Comparison of ENCODE assay signal across 8 cellular contexts in genomic region chr17:8383143-8383974, GRCh38. TPM values are rescaled to one million over a fixed set of nuclear protein-coding genes. Genes with fewer than 3 reads are reported as not detected.
A peak's percentile ranks its signal among the peaks of the same experiment; 100 is the strongest.
DNase-seq lines count a peak whose midpoint lies in the region; ATAC-seq and TF ChIP-seq lines count a peak whose summit lies in the region.

RPL26 (minus strand) TSS chr17:8383193; CDS start chr17:8382310, 883 bp downstream.

- peak within 1 kb of the TSS; percentile 98 for H3K27ac Mint-ChIP-seq in WTC11

- H3K27me3 Mint-ChIP-seq in WTC11 (ENCODE audit: low read depth) = no peaks in the 10 kb centered on the region

- TF ChIP-seq CTCF in WTC11 (IDR thresholded peaks at IDR 0.05) = peak; percentile 95

- peaks cover 48% of the 10 kb centered on the region for H3K4me1 Mint-ChIP-seq in WTC11

- POLR2A ChIA-PET in WTC11 (lab: Charles Lee) = interaction anchor here (0.6 kb wide), 3 partner anchors 45 to 182 kb away, joined by 3 to 5 read pairs (median 3); no protein-coding TSS in a partner anchor

- peak; percentile 87 for ATAC-seq in GM18873 (IDR thresholded peaks at IDR 0.05; ENCODE audit: low FRiP score, unreplicated experiment)
- ATAC-seq in HG03159 (IDR thresholded peaks at IDR 0.05; ENCODE audit: unreplicated experiment) = peak; percentile 81
- ATAC-seq in WTC11 = peak; percentile 91

- DNase-seq in AG08395 (ENCODE audit: low spot score) (peak; percentile 96), NCI-H2227 treated with DMSO at 0.1 percent for 48 hours (lab: John Stamatoyannopoulos, UW) (peak; percentile 93), WTC11 (ENCODE audit: low spot score) (peak; percentile 97), caudate nucleus (lab: John Stamatoyannopoulos, UW) (peak; percentile 61 to 98 (median 93)), iris pigment epithelial cell (ENCODE audit: low read depth) (peak; percentile 96)
- peak; percentile 86 for DNase-seq in stimulated activated CD4-positive, alpha-beta T cell treated with anti-CD3 and anti-CD28 coated beads, Interleukin-12 subunit alpha, Interleukin-12 subunit beta, amount 100 ng/mL, for 4 hours

- H3K9me3 Mint-ChIP-seq in WTC11 = no peaks in the 10 kb centered on the region

- peak within 1 kb of the TSS; percentile 95 for H3K27ac ChIP-seq in caudate nucleus (ENCODE audit: low read depth, low read length)

- peak within 1 kb of the TSS; percentile 98 for H3K4me3 Mint-ChIP-seq in WTC11

- CTCF ChIA-PET in WTC11 (lab: Charles Lee) = interaction anchor here (0.6 to 2.1 kb wide), 30 partner anchors 10 to 583 kb away, joined by 3 to 27 read pairs (median 4); partner anchors contain the start of genes NDEL1, RANGRF and SLC25A35

- H3K36me3 Mint-ChIP-seq in WTC11 = peaks cover 47% of the 10 kb centered on the region

TF ChIP-seq in WTC11, 78 proteins besides CTCF, POLR2A, EP300 and RAD21 (continues in another document):
- TF ChIP-seq FOXP4 (CRISPR knock-in tag; IDR thresholded peaks at IDR 0.05) (peak; percentile 59), NFE2L1 (CRISPR knock-in tag; IDR thresholded peaks at IDR 0.05) (0 out of 2 replicates have a peak, but pooled peaks have one; percentile 44), ZBTB21 (CRISPR knock-in tag; IDR thresholded peaks at IDR 0.05; ENCODE audit: borderline replicate concordance) (0 out of 2 replicates have a peak, but pooled peaks have one; percentile 48), ZNF138 (CRISPR knock-in tag; conservative IDR thresholded peaks at IDR 0.05) (peak; percentile 63; the same call in 1 of the 2 replicates), HMGA2 (CRISPR knock-in tag; IDR thresholded peaks at IDR 0.05) (peak; percentile 5; the same call in 1 of the 2 replicates), ATF6 (CRISPR knock-in tag; IDR thresholded peaks at IDR 0.05) (no peak), NFATC4 (CRISPR knock-in tag; IDR thresholded peaks at IDR 0.05) (no peak), SP1 (CRISPR knock-in tag; conservative IDR thresholded peaks at IDR 0.05) (peak; percentile 75), ATF3 (CRISPR knock-in tag; conservative IDR thresholded peaks at IDR 0.05) (no peak), STAT6 (CRISPR knock-in tag; conservative IDR thresholded peaks at IDR 0.05; ENCODE audit: low read depth) (0 out of 2 replicates have a peak, but pooled peaks have one; percentile 38), TP53 (CRISPR knock-in tag; IDR thresholded peaks at IDR 0.05) (peak; percentile 57; the same call in 1 of the 2 replicates), ZNF671 (CRISPR knock-in tag; IDR thresholded peaks at IDR 0.05) (no peak), ESRRA (CRISPR knock-in tag; IDR thresholded peaks at IDR 0.05; ENCODE audit: borderline replicate concordance) (peak; percentile 29; the same call in 1 of the 2 replicates), FOXK1 (CRISPR knock-in tag; IDR thresholded peaks at IDR 0.05) (peak; percentile 85), FOXP1 (CRISPR knock-in tag; IDR thresholded peaks at IDR 0.05; ENCODE audit: borderline replicate concordance) (peak; percentile 58), PREB (CRISPR knock-in tag; IDR thresholded peaks at IDR 0.05; ENCODE audit: borderline replicate concordance) (0 out of 2 replicates have a peak, but pooled peaks have one; percentile 75), ZMAT4 (CRISPR knock-in tag; IDR thresholded peaks at IDR 0.05) (peak; percentile 77; the same call in 1 of the 2 replicates), ZSCAN18 (CRISPR knock-in tag; IDR thresholded peaks at IDR 0.05) (no peak), NR1H2 (CRISPR knock-in tag; IDR thresholded peaks at IDR 0.05) (no peak), CBFB (CRISPR knock-in tag; IDR thresholded peaks at IDR 0.05; ENCODE audit: low read depth) (peak; percentile 45; the same call in 1 of the 2 replicates), ZNF263 (CRISPR knock-in tag; IDR thresholded peaks at IDR 0.05; ENCODE audit: low read depth) (no peak), OVOL2 (CRISPR knock-in tag; IDR thresholded peaks at IDR 0.05; ENCODE audit: borderline replicate concordance) (no peak), ZNF317 (CRISPR knock-in tag; IDR thresholded peaks at IDR 0.05; ENCODE audit: borderline replicate concordance, low read depth) (peak; percentile 27; the same call in 1 of the 2 replicates), ZNF219 (CRISPR knock-in tag; IDR thresholded peaks at IDR 0.05; ENCODE audit: borderline replicate concordance) (peak; percentile 36; the same call in 1 of the 2 replicates), ETV6 (CRISPR knock-in tag; IDR thresholded peaks at IDR 0.05) (peak; percentile 64; the same call in 1 of the 2 replicates)

RNA-seq across cellular contexts. Expression of gene RPL26, which starts in this region (rescaled TPM):
- total RNA-seq in WTC11 (2021) = 1,825 to 2,081 TPM (median 2,046 TPM) in 3 replicates

Comparison
In these comparisons a context has a peak if more than half of its experiments do, and no peak if none do; other contexts are left out.
1. Peak in every context shown above with its lines: DNase-seq, ATAC-seq and H3K27ac ChIP-seq.